Comparison of ENCODE assay signal across 8 cellular contexts in genomic region chr7:27131390-27131819, GRCh38. TPM values are rescaled to one million over a fixed set of nuclear protein-coding genes. Genes with fewer than 3 reads are reported as not detected.
DNase-seq lines count a peak whose midpoint lies in the region; ATAC-seq, FAIRE-seq and TF ChIP-seq lines count a peak whose summit lies in the region.

No MANE protein-coding gene starts in this region.

- TSS peak; percentile 77 for BruUV-seq in endothelial cell of umbilical vein (replicated peaks; lab: Mats Ljungman, UMichigan)

- H2AFZ ChIP-seq in endothelial cell of umbilical vein (ENCODE audit: low read depth, low read length) (no peak overlapping the region), neural progenitor cell (replicated peaks) (no peak overlapping the region)

- TF ChIP-seq POLR2A in NB4 (IDR thresholded peaks at IDR 0.05; ENCODE audit: extremely low read depth, insufficient read length), result no peak
- no peak for TF ChIP-seq POLR2A in endothelial cell of umbilical vein (IDR thresholded peaks at IDR 0.05; ENCODE audit: low read depth, low read length)

- no peak for DNase-seq in AG10803 (ENCODE audit: low read depth)
- DNase-seq in NB4 (ENCODE audit: low read depth), result no peak
- peak; percentile 37 for DNase-seq in endothelial cell of umbilical vein (ENCODE audit: low read depth, low spot score)
- no peak for DNase-seq in neural progenitor cell (ENCODE audit: low spot score)
- DNase-seq in dorsolateral prefrontal cortex, result no peak
- DNase-seq in islet precursor cell, result no peak

- ATAC-seq in HG02938 (IDR thresholded peaks at IDR 0.05; ENCODE audit: unreplicated experiment) (no peak), GM18867 (IDR thresholded peaks at IDR 0.05; ENCODE audit: unreplicated experiment) (no peak)

- no peak for FAIRE-seq in endothelial cell of umbilical vein (lab: Jason Lieb, UNC)

- H3K27me3 Mint-ChIP-seq in neural progenitor cell (ENCODE audit: insufficient read depth, low read depth), result peaks cover 86% of the 10 kb centered on the region

- H3K4me1 Mint-ChIP-seq in neural progenitor cell, result no peaks in the 10 kb centered on the region

- H3K36me3 ChIP-seq in endothelial cell of umbilical vein (ENCODE audit: control insufficient read depth in 2 of 2, extremely low read depth in 1 of 2, insufficient read depth in 2 of 2, low read length in 2 of 2) (peaks cover 0 to 11% of the 10 kb centered on the region in 2 experiments), neural progenitor cell (no peaks in the 10 kb centered on the region)

- intact Hi-C loops in endothelial cell of umbilical vein (cut with micrococcal nuclease) (no loop called here), dorsolateral prefrontal cortex (cut with DNase I) (no loop called here)

- peak overlapping the region; percentile 50 for H3K4me3 Mint-ChIP-seq in neural progenitor cell

- TF ChIP-seq CTCF in AG10803 (conservative IDR thresholded peaks at IDR 0.05; ENCODE audit: low read length) (no peak), NB4 (IDR thresholded peaks at IDR 0.05; ENCODE audit: low read depth, low read length) (no peak), endothelial cell of umbilical vein (IDR thresholded peaks at IDR 0.05; ENCODE audit: extremely low read depth in 1 of 2, insufficient read depth in 1 of 2, low read depth in 1 of 2, low read length in 2 of 2) (no peak), neural progenitor cell (IDR thresholded peaks at IDR 0.05) (no peak), dorsolateral prefrontal cortex (IDR thresholded peaks at IDR 0.05 in 54 of 56, conservative IDR thresholded peaks at IDR 0.05 in 2 of 56; ENCODE audit: low read depth in 1 of 56, partially characterized antibody in 56 of 56) (no peak)

- peak overlapping the region; percentile 46 for H3K4me2 ChIP-seq in endothelial cell of umbilical vein (ENCODE audit: insufficient read depth, low read length)
- peak overlapping the region; percentile 62 for H3K4me2 ChIP-seq in neural progenitor cell

- H3K36me3 Mint-ChIP-seq in neural progenitor cell, result peaks cover 2% of the 10 kb centered on the region

- H3K27ac ChIP-seq in endothelial cell of umbilical vein (ENCODE audit: insufficient read depth, low read depth, low read length), result peak overlapping the region; percentile 67
- H3K27ac ChIP-seq in neural progenitor cell, result no peak overlapping the region
- H3K27ac ChIP-seq in dorsolateral prefrontal cortex, result no peak overlapping the region

- H3K9me3 ChIP-seq in endothelial cell of umbilical vein (replicated peaks; ENCODE audit: control insufficient read depth, insufficient read depth, low read length) (no peaks in the 10 kb centered on the region), neural progenitor cell (ENCODE audit: low read depth) (no peaks in the 10 kb centered on the region)

- H3K9ac ChIP-seq in endothelial cell of umbilical vein (replicated peaks; ENCODE audit: extremely low read depth, insufficient read depth, low read length), result peak overlapping the region; percentile 36
- no peak overlapping the region for H3K9ac ChIP-seq in neural progenitor cell

- H4K20me1 ChIP-seq in endothelial cell of umbilical vein (replicated peaks; ENCODE audit: control insufficient read depth, extremely low read depth, insufficient read depth, low read length), result no peaks in the 10 kb centered on the region
- peaks cover 77% of the 10 kb centered on the region for H4K20me1 ChIP-seq in neural progenitor cell (ENCODE audit: low read depth)

- POLR2A ChIA-PET in endothelial cell of umbilical vein (lab: Charles Lee), result interaction anchor here (0.7 to 1.6 kb wide), 4 partner anchors 17 to 443 kb away, joined by 3 to 6 read pairs (median 4); partner anchors contain the start of gene SKAP2

- H3K4me3 ChIP-seq in AG10803 (ENCODE audit: low read length), result peak overlapping the region; percentile 79
- peak overlapping the region; percentile 66 for H3K4me3 ChIP-seq in NB4 (ENCODE audit: low read depth, low read length)
- H3K4me3 ChIP-seq in endothelial cell of umbilical vein (replicated peaks in 1 of 3; ENCODE audit: insufficient read depth in 1 of 3, low read depth in 1 of 3, low read length in 3 of 3), result peak overlapping the region in 2 of 3 experiments; percentile 40 to 60
- peak overlapping the region; percentile 41 for H3K4me3 ChIP-seq in neural progenitor cell
- peak overlapping the region in 25 of 59 donors; percentile 7 to 58 (median 37) for H3K4me3 ChIP-seq in dorsolateral prefrontal cortex

- H3K27ac Mint-ChIP-seq in neural progenitor cell, result no peak overlapping the region

- no peaks in the 10 kb centered on the region for H3F3A ChIP-seq in neural progenitor cell (ENCODE audit: low read depth)

- dilution Hi-C loops in endothelial cell of umbilical vein (cut with MboI; ENCODE audit: extremely low pct_ligation_motif_present, low sequenced_read_pairs), result no loop called here

- peaks cover 73% of the 10 kb centered on the region for H3K79me2 ChIP-seq in endothelial cell of umbilical vein (ENCODE audit: control insufficient read depth, insufficient read depth, low read length)
- no peaks in the 10 kb centered on the region for H3K79me2 ChIP-seq in neural progenitor cell (ENCODE audit: low read depth)

- CTCF ChIA-PET in endothelial cell of umbilical vein (lab: Charles Lee), result interaction anchor here (0.9 to 2.7 kb wide), 17 partner anchors 10 to 762 kb away, joined by 3 to 16 read pairs (median 6); partner anchors contain the start of gene HOXA5

- H3K4me1 ChIP-seq in endothelial cell of umbilical vein (ENCODE audit: control insufficient read depth, extremely low read depth, insufficient read depth, low read length), result peaks cover 65% of the 10 kb centered on the region
- H3K4me1 ChIP-seq in neural progenitor cell, result no peaks in the 10 kb centered on the region

- no peaks in the 10 kb centered on the region for H3K27me3 ChIP-seq in endothelial cell of umbilical vein (ENCODE audit: control insufficient read depth in 2 of 2, insufficient read depth in 2 of 2, low read length in 2 of 2)
- peaks cover 100% of the 10 kb centered on the region for H3K27me3 ChIP-seq in neural progenitor cell
- H3K27me3 ChIP-seq in dorsolateral prefrontal cortex, result peaks cover 12 to 100% (median 98%) of the 10 kb centered on the region in 45 donors

- H3K9me3 Mint-ChIP-seq in neural progenitor cell, result peaks cover 21% of the 10 kb centered on the region

- no peaks in the 10 kb centered on the region for H3K9me1 ChIP-seq in endothelial cell of umbilical vein (replicated peaks; ENCODE audit: control insufficient read depth, extremely low read depth, insufficient read depth, low read length)

RNA-seq across cellular contexts. Expression of gene HOXA4, which starts 0.8 kb away (rescaled TPM):
- 7.5 and 8.1 TPM in 2 replicates for total RNA-seq in endothelial cell of umbilical vein
- polyA plus RNA-seq in endothelial cell of umbilical vein, result 4.9 and 5.8 TPM in 2 replicates
- polyA plus RNA-seq in endothelial cell of umbilical vein (2011; cell fraction: cytosol; rRNA removed), result 5.1 and 5.7 TPM in 2 replicates
- 16.7 and 22.7 TPM in 2 replicates for polyA plus RNA-seq in endothelial cell of umbilical vein (2011; cell fraction: nucleus; rRNA removed)
- 10.9 and 15.8 TPM in 2 replicates for polyA plus RNA-seq in endothelial cell of umbilical vein (2012)
- polyA minus RNA-seq in endothelial cell of umbilical vein, result 2.7 TPM in 2 replicates
- polyA minus RNA-seq in endothelial cell of umbilical vein (2011; cell fraction: cytosol; rRNA and poly(A)+ RNA removed), result not detected
- 6.6 and 7.0 TPM in 2 replicates for polyA minus RNA-seq in endothelial cell of umbilical vein (2011; cell fraction: nucleus; rRNA and poly(A)+ RNA removed)
- not detected in 2 replicates for total RNA-seq in neural progenitor cell (ENCODE audit: low replicate concordance)
- under 1 TPM in 2 of 120 experiments, not detected in 118; 0.38 to 0.66 TPM for total RNA-seq in dorsolateral prefrontal cortex

RNA-seq across cellular contexts. Expression of gene HOXA5, which starts 12.1 kb away (rescaled TPM):
- total RNA-seq in endothelial cell of umbilical vein (18.8 and 21.4 TPM in 2 replicates), neural progenitor cell (ENCODE audit: low replicate concordance) (not detected in 2 replicates), dorsolateral prefrontal cortex (1 to 10 TPM in 1 of 120 experiments, under 1 TPM in 1, not detected in 118; 0.35 to 1.8 TPM)
- 18.6 and 22.1 TPM in 2 replicates for polyA plus RNA-seq in endothelial cell of umbilical vein
- 15.7 and 18.5 TPM in 2 replicates for polyA plus RNA-seq in endothelial cell of umbilical vein (2011; cell fraction: cytosol; rRNA removed)
- 29.1 and 32.2 TPM in 2 replicates for polyA plus RNA-seq in endothelial cell of umbilical vein (2011; cell fraction: nucleus; rRNA removed)
- polyA plus RNA-seq in endothelial cell of umbilical vein (2012), result 19.5 and 28.4 TPM in 2 replicates
- 12.0 and 16.8 TPM in 2 replicates for polyA minus RNA-seq in endothelial cell of umbilical vein
- polyA minus RNA-seq in endothelial cell of umbilical vein (2011; cell fraction: cytosol; rRNA and poly(A)+ RNA removed), result 1.3 TPM
- 10.0 and 11.6 TPM in 2 replicates for polyA minus RNA-seq in endothelial cell of umbilical vein (2011; cell fraction: nucleus; rRNA and poly(A)+ RNA removed)

RNA-seq across cellular contexts. Expression of gene HOXA6, which starts 16.2 kb away (rescaled TPM):
- 17.9 and 20.7 TPM in 2 replicates for total RNA-seq in endothelial cell of umbilical vein
- 7.8 and 10.0 TPM in 2 replicates for polyA plus RNA-seq in endothelial cell of umbilical vein
- 5.0 and 6.7 TPM in 2 replicates for polyA plus RNA-seq in endothelial cell of umbilical vein (2011; cell fraction: cytosol; rRNA removed)
- 15.6 and 19.9 TPM in 2 replicates for polyA plus RNA-seq in endothelial cell of umbilical vein (2011; cell fraction: nucleus; rRNA removed)
- 6.1 and 6.2 TPM in 2 replicates for polyA plus RNA-seq in endothelial cell of umbilical vein (2012)
- 6.1 and 6.7 TPM in 2 replicates for polyA minus RNA-seq in endothelial cell of umbilical vein
- polyA minus RNA-seq in endothelial cell of umbilical vein (2011; cell fraction: cytosol; rRNA and poly(A)+ RNA removed), result not detected
- polyA minus RNA-seq in endothelial cell of umbilical vein (2011; cell fraction: nucleus; rRNA and poly(A)+ RNA removed), result 8.4 and 18.0 TPM in 2 replicates
- total RNA-seq in neural progenitor cell (ENCODE audit: low replicate concordance), result not detected in 2 replicates
- total RNA-seq in dorsolateral prefrontal cortex, result not detected

RNA-seq across cellular contexts. Expression of gene HOXA3, which starts 21.0 kb away (rescaled TPM):
- 12.0 and 14.0 TPM in 2 replicates for total RNA-seq in endothelial cell of umbilical vein
- 4.2 and 4.7 TPM in 2 replicates for polyA plus RNA-seq in endothelial cell of umbilical vein
- polyA plus RNA-seq in endothelial cell of umbilical vein (2011; cell fraction: cytosol; rRNA removed), result 1.5 and 2.4 TPM in 2 replicates
- 14.0 and 14.1 TPM in 2 replicates for polyA plus RNA-seq in endothelial cell of umbilical vein (2011; cell fraction: nucleus; rRNA removed)
- polyA plus RNA-seq in endothelial cell of umbilical vein (2012), result 4.6 and 5.6 TPM in 2 replicates
- polyA minus RNA-seq in endothelial cell of umbilical vein, result 1.6 and 2.0 TPM in 2 replicates
- polyA minus RNA-seq in endothelial cell of umbilical vein (2011; cell fraction: cytosol; rRNA and poly(A)+ RNA removed), result not detected
- polyA minus RNA-seq in endothelial cell of umbilical vein (2011; cell fraction: nucleus; rRNA and poly(A)+ RNA removed), result 7.1 and 20.1 TPM in 2 replicates
- not detected in 2 replicates for total RNA-seq in neural progenitor cell (ENCODE audit: low replicate concordance)
- under 1 TPM in 2 of 120 experiments, not detected in 118; 0.17 to 0.88 TPM for total RNA-seq in dorsolateral prefrontal cortex

RNA-seq across cellular contexts. Expression of gene HOXA7, which starts 25.1 kb away (rescaled TPM):
- total RNA-seq in endothelial cell of umbilical vein (15.6 and 18.5 TPM in 2 replicates), neural progenitor cell (ENCODE audit: low replicate concordance) (not detected in 2 replicates), dorsolateral prefrontal cortex (not detected)
- polyA plus RNA-seq in endothelial cell of umbilical vein, result 16.9 and 18.1 TPM in 2 replicates
- polyA plus RNA-seq in endothelial cell of umbilical vein (2011; cell fraction: cytosol; rRNA removed), result 13.0 and 13.8 TPM in 2 replicates
- polyA plus RNA-seq in endothelial cell of umbilical vein (2011; cell fraction: nucleus; rRNA removed), result 5.6 and 8.3 TPM in 2 replicates
- 13.9 and 16.0 TPM in 2 replicates for polyA plus RNA-seq in endothelial cell of umbilical vein (2012)
- polyA minus RNA-seq in endothelial cell of umbilical vein, result 8.6 and 9.4 TPM in 2 replicates
- polyA minus RNA-seq in endothelial cell of umbilical vein (2011; cell fraction: cytosol; rRNA and poly(A)+ RNA removed), result 5.9 TPM
- 3.8 and 4.1 TPM in 2 replicates for polyA minus RNA-seq in endothelial cell of umbilical vein (2011; cell fraction: nucleus; rRNA and poly(A)+ RNA removed)

Comparison
In these comparisons a context has a peak if more than half of its experiments do, and no peak if none do; other contexts are left out.
1. RNA of gene HOXA6, which starts 16.2 kb away (total RNA-seq): 17.9 to 20.7 TPM in endothelial cell of umbilical vein; not detected in neural progenitor cell and not detected in dorsolateral prefrontal cortex; every median in the first group is over 10 times any median in the second.